ENCODE assay signal across 9 cellular contexts in genomic region chr10:114615600-114616007, GRCh38. TPM values are rescaled to one million over a fixed set of nuclear protein-coding genes. Genes with fewer than 3 reads are reported as not detected.
DNase-seq lines count a peak whose midpoint lies in the region; ATAC-seq and TF ChIP-seq lines count a peak whose summit lies in the region.
"Had no signal": no experiment of that assay in that cellular context is flagged by ENCODE, and none has a peak within 500 bp of the region (broad histone marks: within the 10 kb centered on the region; RNA-seq: fewer than 3 reads in every experiment).

No MANE protein-coding gene starts in this region.

- H3K9me3 Mint-ChIP-seq in activated CD8-positive, alpha-beta memory T cell treated with anti-CD3 and anti-CD28 coated beads, Interleukin-2, amount 10 ng/mL, durations not matched to agents 7 days and 5 days (ENCODE audit: low read depth): no peaks in the 10 kb centered on the region

- intact Hi-C loops in gastrocnemius medialis (cut with DNase I; ENCODE audit: low total_unique reads): no loop called here

- H3K36me3 ChIP-seq in gastrocnemius medialis: no peaks in the 10 kb centered on the region

- H3K4me1 ChIP-seq in gastrocnemius medialis: peaks cover 20 to 41% of the 10 kb centered on the region in 2 donors

- TF ChIP-seq CTCF in gastrocnemius medialis (IDR thresholded peaks at IDR 0.05 in 4 of 5, conservative IDR thresholded peaks at IDR 0.05 in 1 of 5) (no peak), RWPE1 (conservative IDR thresholded peaks at IDR 0.05; ENCODE audit: low read depth) (no peak)

- CTCF ChIA-PET in activated CD8-positive, alpha-beta memory T cell treated with anti-CD3 and anti-CD28 coated beads, Interleukin-2, amount 10 ng/mL, durations not matched to agents 7 days and 5 days (lab: Charles Lee): interaction anchor here (1.4 to 1.7 kb wide), 2 partner anchors 10 to 88 kb away, joined by 4 to 6 read pairs; no protein-coding TSS in a partner anchor
- CTCF ChIA-PET in RWPE1 (lab: Yijun Ruan, JAX): interaction anchor here (0.6 to 0.7 kb wide), 2 partner anchors 16 to 67 kb away, joined by 3 to 6 read pairs; no protein-coding TSS in a partner anchor

- peak; percentile 85 for ATAC-seq in activated CD8-positive, alpha-beta memory T cell treated with anti-CD3 and anti-CD28 coated beads, Interleukin-2, amount 10 ng/mL, durations not matched to agents 7 days and 5 days
- peak; percentile 82 for ATAC-seq in GM21786 (IDR thresholded peaks at IDR 0.05; ENCODE audit: unreplicated experiment)
- peak; percentile 83 for ATAC-seq in HG03521 (IDR thresholded peaks at IDR 0.05; ENCODE audit: unreplicated experiment)
- ATAC-seq in gastrocnemius medialis: no peak

- no peaks in the 10 kb centered on the region for H3K9me3 ChIP-seq in gastrocnemius medialis

- in situ Hi-C loops in gastrocnemius medialis (cut with MboI; ENCODE audit: low sequenced_read_pairs in 4 of 4): no loop called here

- H3K27me3 ChIP-seq in gastrocnemius medialis: no peaks in the 10 kb centered on the region

- DNase-seq in activated CD8-positive, alpha-beta memory T cell treated with anti-CD3 and anti-CD28 coated beads, Interleukin-2, amount 10 ng/mL, durations not matched to agents 7 days and 5 days: peak; percentile 50
- DNase-seq in activated CD8-positive, alpha-beta memory T cell treated with anti-CD3 and anti-CD28 coated beads, Interleukin-2, amount 50 U/mL, for 4 hours: no peak
- DNase-seq in gastrocnemius medialis (no peak), RWPE1 (ENCODE audit: low spot score) (no peak), HCEC 1CT (no peak), NCI-H2029 (lab: John Stamatoyannopoulos, UW) (no peak)
- DNase-seq: NCI-H510A treated with DMSO at 0.1 percent for 48 hours had no signal

- H3K27ac Mint-ChIP-seq in activated CD8-positive, alpha-beta memory T cell treated with anti-CD3 and anti-CD28 coated beads, Interleukin-2, amount 10 ng/mL, durations not matched to agents 7 days and 5 days: peak overlapping the region; percentile 80

- peak overlapping the region; percentile 14 to 49 (median 32) for H3K27ac ChIP-seq in gastrocnemius medialis
- H3K27ac ChIP-seq in RWPE1: no peak overlapping the region

- no peak overlapping the region for H3K4me3 Mint-ChIP-seq in activated CD8-positive, alpha-beta memory T cell treated with anti-CD3 and anti-CD28 coated beads, Interleukin-2, amount 10 ng/mL, durations not matched to agents 7 days and 5 days

- H3K27me3 Mint-ChIP-seq in activated CD8-positive, alpha-beta memory T cell treated with anti-CD3 and anti-CD28 coated beads, Interleukin-2, amount 10 ng/mL, durations not matched to agents 7 days and 5 days: no peaks in the 10 kb centered on the region

- peaks cover 33% of the 10 kb centered on the region for H3K4me1 Mint-ChIP-seq in activated CD8-positive, alpha-beta memory T cell treated with anti-CD3 and anti-CD28 coated beads, Interleukin-2, amount 10 ng/mL, durations not matched to agents 7 days and 5 days

- H3K36me3 Mint-ChIP-seq in activated CD8-positive, alpha-beta memory T cell treated with anti-CD3 and anti-CD28 coated beads, Interleukin-2, amount 10 ng/mL, durations not matched to agents 7 days and 5 days: peaks cover 4% of the 10 kb centered on the region

- POLR2A ChIA-PET in RWPE1 (lab: Yijun Ruan, JAX; ENCODE audit: low non-redundant PET): no interaction called here

- TF ChIP-seq POLR2A in gastrocnemius medialis (IDR thresholded peaks at IDR 0.05): no peak

- no peak overlapping the region for H3K4me3 ChIP-seq in gastrocnemius medialis

RNA-seq across cellular contexts. Expression of gene ABLIM1, which starts 42.5 kb away (rescaled TPM):
- 10 to 100 TPM; 14.8 to 54.9 TPM for total RNA-seq in activated CD8-positive, alpha-beta memory T cell treated with anti-CD3 and anti-CD28 coated beads, Interleukin-2, amount 10 ng/mL, durations not matched to agents 7 days and 5 days
- total RNA-seq in gastrocnemius medialis: 100 to 1,000 TPM in 3 of 4 donors, 10 to 100 TPM in 1; 84.7 to 203 (median 150) TPM

Comparison
In these comparisons a context has a peak if more than half of its experiments do, and no peak if none do; other contexts are left out.
1. ATAC-seq: peak in activated CD8-positive, alpha-beta memory T cell treated with anti-CD3 and anti-CD28 coated beads, Interleukin-2, amount 10 ng/mL, durations not matched to agents 7 days and 5 days (single experiment), GM21786 (single experiment) and HG03521 (single experiment); none in gastrocnemius medialis (0 of 2).